ENCODE assay signal across 14 cellular contexts in the genomic region with DNA sequence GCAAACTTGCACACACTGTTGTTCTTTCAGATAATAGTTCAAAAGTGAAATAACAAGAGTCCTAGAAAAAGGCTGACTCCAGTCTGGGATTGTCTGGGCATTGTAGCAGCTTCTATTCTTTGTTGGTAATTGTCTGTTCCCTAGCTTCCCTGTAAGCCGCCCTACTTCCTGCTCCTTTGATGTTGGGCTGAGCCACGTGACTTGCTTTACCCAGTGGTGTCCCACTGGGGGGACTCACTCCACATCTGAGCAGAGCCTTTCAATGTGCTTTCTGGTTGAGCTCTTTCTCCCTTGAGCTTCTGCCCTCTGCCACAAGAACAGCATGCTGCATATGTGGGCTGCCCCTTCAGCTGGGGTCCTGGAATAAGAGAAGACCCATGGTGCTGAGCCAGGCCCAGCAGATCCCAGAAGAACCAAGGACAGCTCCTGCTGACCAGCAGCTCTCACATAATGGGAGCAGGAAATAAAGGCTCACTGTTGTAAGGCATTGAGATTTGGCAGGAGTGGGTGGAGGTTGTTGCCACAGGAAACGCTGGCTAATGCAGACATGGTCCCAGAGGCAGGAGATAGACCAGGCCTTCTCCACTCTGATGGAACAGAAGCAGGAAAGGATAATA.
"Had no signal": no experiment of that assay in that cellular context is flagged by ENCODE, and none has a peak within 500 bp of the region (broad histone marks: within the 10 kb centered on the region; RNA-seq: fewer than 3 reads in every experiment).

No MANE protein-coding gene starts in this region.

- H3K27ac ChIP-seq: breast epithelium, esophagus muscularis mucosa, ovary, testis had no signal

- H3K36me3 ChIP-seq: breast epithelium, esophagus muscularis mucosa, ovary had no signal

- H3K4me3 ChIP-seq: breast epithelium, esophagus muscularis mucosa, ovary, testis had no signal

- H3K4me1 ChIP-seq: breast epithelium, esophagus muscularis mucosa, testis had no signal

- ATAC-seq: left ventricle myocardium superior had no signal

- H3K9me3 ChIP-seq: breast epithelium, ovary, testis had no signal

- H3K27me3 ChIP-seq: ovary, testis had no signal

- DNase-seq: activated CD4-positive, alpha-beta T cell treated with anti-CD3 and anti-CD28 coated beads for 1 hour; activated CD4-positive, alpha-beta T cell treated with anti-CD3 and anti-CD28 coated beads, Interleukin-2, amount 50 U/mL, for 48 hours; activated gamma-delta T cell; activated naive CD8-positive, alpha-beta T cell treated with anti-CD3 and anti-CD28 coated beads, Interleukin-2, amount 10 ng/mL, durations not matched to agents 7 days and 5 days; activated T-cell treated with anti-CD3 and anti-CD28 coated beads, Interleukin-2, amount 50 U/mL, for 48 hours; anterior cingulate cortex; left ventricle myocardium superior; ovary; stimulated activated CD4-positive, alpha-beta T cell treated with anti-CD3 and anti-CD28 coated beads, Interleukin-2, amount 100 ng/mL, for 48 hours; testis had no signal

- FAIRE-seq: endometrium, islet of Langerhans had no signal
